12 cellular contexts compared by ENCODE assay signal in the genomic region with DNA sequence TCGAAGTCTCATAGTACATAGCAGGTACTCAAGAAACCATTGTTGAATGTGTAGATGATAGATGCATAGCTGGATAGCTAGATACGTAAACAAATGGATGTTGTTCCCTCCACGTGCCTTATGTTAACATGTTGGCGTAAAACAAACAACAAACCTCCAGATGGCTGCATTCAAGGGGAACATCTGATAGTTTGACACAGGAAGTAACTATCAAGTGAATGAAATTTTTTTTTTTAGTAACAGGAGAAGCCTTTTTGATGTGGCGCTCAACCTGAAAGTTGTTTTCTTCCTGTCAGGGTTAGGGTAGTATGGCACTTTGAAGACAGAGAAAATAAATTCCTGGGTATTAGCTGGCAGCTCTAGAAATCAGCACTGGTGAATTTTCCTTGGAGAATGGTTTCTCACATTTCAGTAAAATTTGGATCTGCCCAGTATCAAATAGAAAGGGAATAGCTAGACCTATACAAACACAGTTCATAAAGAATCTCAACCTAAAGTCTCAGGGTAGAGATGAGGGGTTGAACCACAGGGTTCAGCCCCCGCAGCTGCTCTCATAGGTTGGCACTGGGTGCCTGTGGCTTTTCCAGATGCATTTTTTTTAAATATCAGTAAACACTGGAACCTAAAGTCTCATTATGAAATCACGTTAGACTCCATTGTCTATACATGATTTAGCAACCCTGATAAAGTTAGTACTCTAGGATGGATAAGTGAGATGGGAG. TPM values are rescaled to one million over a fixed set of nuclear protein-coding genes. Genes with fewer than 3 reads are reported as not detected.
DNase-seq lines count a peak whose midpoint lies in the region; ATAC-seq, FAIRE-seq and TF ChIP-seq lines count a peak whose summit lies in the region.
"Had no signal": no experiment of that assay in that cellular context is flagged by ENCODE, and none has a peak within 500 bp of the region (broad histone marks: within the 10 kb centered on the region; RNA-seq: fewer than 3 reads in every experiment).

No MANE protein-coding gene starts in this region.

- no peaks in the 10 kb centered on the region for H3K36me3 ChIP-seq in parathyroid adenoma (ENCODE audit: control insufficient read depth, insufficient read depth, low read length)

- H3K27me3 Mint-ChIP-seq in T-helper 17 cell: no peaks in the 10 kb centered on the region

- H3K79me2 ChIP-seq in parathyroid adenoma: no peaks in the 10 kb centered on the region

- no peak overlapping the region for H3K4me2 ChIP-seq in parathyroid adenoma (ENCODE audit: low read length)

- FAIRE-seq in H54 (lab: Jason Lieb, UNC): no peak

- TF ChIP-seq CTCF in parathyroid adenoma (IDR thresholded peaks at IDR 0.05): no peak

- H3K9ac ChIP-seq in parathyroid adenoma: no peak overlapping the region

- no peak for TF ChIP-seq POLR2A in H54 (IDR thresholded peaks at IDR 0.05; ENCODE audit: low read depth, low read length)

- H3K4me3 ChIP-seq in parathyroid adenoma (ENCODE audit: low read depth, low read length): no peak overlapping the region
- H3K4me3 ChIP-seq: skin epidermis had no signal

- no peaks in the 10 kb centered on the region for H3K36me3 Mint-ChIP-seq in T-helper 17 cell (ENCODE audit: low read depth)

- peak; percentile 17 to 27 for DNase-seq in activated CD4-positive, alpha-beta T cell treated with anti-CD3 and anti-CD28 coated beads for 4 hours
- no peak for DNase-seq in activated CD4-positive, alpha-beta T cell treated with anti-CD3 and anti-CD28 coated beads, Interleukin-2, amount 50 U/mL, for 1 hour
- no peak for DNase-seq in T-helper 17 cell
- DNase-seq in H54 (ENCODE audit: insufficient read length, low spot score): no peak
- DNase-seq in NCI-H187 (lab: John Stamatoyannopoulos, UW): no peak
- no peak for DNase-seq in iPS-NIHi11 (ENCODE audit: low spot score)
- DNase-seq: ACHN had no signal

- peak overlapping the region; percentile 70 for H3K27ac Mint-ChIP-seq in T-helper 17 cell
- H3K27ac Mint-ChIP-seq: mesothelial cell of epicardium had no signal

- H2AFZ ChIP-seq in parathyroid adenoma: peak overlapping the region; percentile 74

- peak overlapping the region; percentile 13 for H3K4me3 Mint-ChIP-seq in T-helper 17 cell
- H3K4me3 Mint-ChIP-seq: mesothelial cell of epicardium had no signal

- peaks cover 33% of the 10 kb centered on the region for H3K4me1 Mint-ChIP-seq in T-helper 17 cell
- H3K4me1 Mint-ChIP-seq: mesothelial cell of epicardium had no signal

- ATAC-seq in HG02885 (IDR thresholded peaks at IDR 0.05; ENCODE audit: poor library complexity, unreplicated experiment): peak; percentile 54
- ATAC-seq in T-helper 17 cell: peak; percentile 90
- ATAC-seq: HCT116 had no signal

- H3K4me1 ChIP-seq in parathyroid adenoma: peaks cover 7% of the 10 kb centered on the region

- H3K27me3 ChIP-seq in parathyroid adenoma (ENCODE audit: control insufficient read depth, insufficient read depth, low read length): no peaks in the 10 kb centered on the region

- H3K9me3 ChIP-seq in T-helper 17 cell (ENCODE audit: control insufficient read depth, low read length, poor library complexity, severe bottlenecking) (no peaks in the 10 kb centered on the region), parathyroid adenoma (ENCODE audit: control insufficient read depth, low read length) (no peaks in the 10 kb centered on the region)

- peak overlapping the region; percentile 2 for H3K27ac ChIP-seq in parathyroid adenoma

RNA-seq across cellular contexts. Expression of a gene that starts 18.8 kb away (rescaled TPM):
- 100 to 1,000 TPM; 251 to 319 TPM for total RNA-seq in T-helper 17 cell

Comparison
In these comparisons a context has a peak if more than half of its experiments do, and no peak if none do; other contexts are left out.
1. DNase-seq: peak in activated CD4-positive, alpha-beta T cell treated with anti-CD3 and anti-CD28 coated beads for 4 hours (2 of 2); none in activated CD4-positive, alpha-beta T cell treated with anti-CD3 and anti-CD28 coated beads, Interleukin-2, amount 50 U/mL, for 1 hour (single experiment), T-helper 17 cell (0 of 3), H54 (single experiment), NCI-H187 (0 of 2) and iPS-NIHi11 (single experiment).